In genomic region chr6:11968241-11968806, GRCh38 we compare ENCODE assay signal across 12 cellular contexts. TPM values are rescaled to one million over a fixed set of nuclear protein-coding genes. Genes with fewer than 3 reads are reported as not detected.
DNase-seq lines count a peak whose midpoint lies in the region; ATAC-seq and TF ChIP-seq lines count a peak whose summit lies in the region.
"Had no signal": no experiment of that assay in that cellular context is flagged by ENCODE, and none has a peak within 500 bp of the region (broad histone marks: within the 10 kb centered on the region; RNA-seq: fewer than 3 reads in every experiment).

No MANE protein-coding gene starts in this region.

- peaks cover 2% of the 10 kb centered on the region for H3K27me3 Mint-ChIP-seq in activated B cell treated with CpG ODN at 0.5 μM for 24 hours

- POLR2A ChIA-PET in GM10248 (lab: Yijun Ruan, JAX) (no interaction called here), activated B cell treated with CpG ODN at 0.5 μM for 24 hours (lab: Charles Lee) (interaction anchor here (0.6 to 1.3 kb wide), 2 partner anchors 42 to 151 kb away, joined by 3 to 5 read pairs; no protein-coding TSS in a partner anchor)

- H3K36me3 ChIP-seq in H7 (replicated peaks; ENCODE audit: control insufficient read depth, insufficient read depth, low read length): no peaks in the 10 kb centered on the region

- peak; percentile 22 for DNase-seq in GM10248 (ENCODE audit: extremely low spot score)
- DNase-seq in activated B cell treated with CpG ODN at 0.5 μM for 24 hours: no peak
- DNase-seq in DMS114 treated with DMSO at 0.1 percent for 48 hours (lab: John Stamatoyannopoulos, UW; ENCODE audit: unreplicated experiment): no peak
- no peak for DNase-seq in stimulated activated CD4-positive, alpha-beta T cell treated with anti-CD3 and anti-CD28 coated beads, Interleukin-2, amount 100 ng/mL, for 48 hours
- no peak for DNase-seq in H7
- DNase-seq: activated T-cell treated with anti-CD3 and anti-CD28 coated beads for 4 hours, left ventricle myocardium superior, NCI-H2227 treated with DMSO at 0.1 percent for 48 hours, occipital lobe had no signal

- no peaks in the 10 kb centered on the region for H3K36me3 Mint-ChIP-seq in activated B cell treated with CpG ODN at 0.5 μM for 24 hours (ENCODE audit: low read depth)

- intact Hi-C loops in activated B cell treated with CpG ODN at 0.5 μM for 24 hours (cut with micrococcal nuclease): loop anchor here (1.0 to 10.0 kb wide), 4 partner anchors 8 to 266 kb away; no protein-coding TSS in a partner anchor

- H3K9me3 Mint-ChIP-seq in activated B cell treated with CpG ODN at 0.5 μM for 24 hours: no peaks in the 10 kb centered on the region

- H3K4me3 Mint-ChIP-seq in activated B cell treated with CpG ODN at 0.5 μM for 24 hours: no peak overlapping the region

- CTCF ChIA-PET in GM10248 (lab: Yijun Ruan, JAX): interaction anchor here (0.7 to 0.9 kb wide), 4 partner anchors 12 to 312 kb away, joined by 3 to 4 read pairs (median 4); no protein-coding TSS in a partner anchor
- CTCF ChIA-PET in activated B cell treated with CpG ODN at 0.5 μM for 24 hours (lab: Charles Lee): no interaction called here

- no peak overlapping the region for H3K4me3 ChIP-seq in H7 (ENCODE audit: insufficient read depth, low read depth, low read length)

- H3K4me1 Mint-ChIP-seq in activated B cell treated with CpG ODN at 0.5 μM for 24 hours: peaks cover 20% of the 10 kb centered on the region

- TF ChIP-seq CTCF in GM10248 (IDR thresholded peaks at IDR 0.05; ENCODE audit: control extremely low read depth, extremely low read depth, low read depth, missing control alignments) (no peak), activated B cell treated with CpG ODN at 0.5 μM for 24 hours (IDR thresholded peaks at IDR 0.05) (no peak)

- H3K27ac Mint-ChIP-seq in activated B cell treated with CpG ODN at 0.5 μM for 24 hours: peak overlapping the region; percentile 9

- H3K27me3 ChIP-seq in H7 (ENCODE audit: control insufficient read depth, insufficient read depth, low read length): no peaks in the 10 kb centered on the region

- peak; percentile 62 for ATAC-seq in GM19467 (IDR thresholded peaks at IDR 0.05; ENCODE audit: unreplicated experiment)
- peak; percentile 67 for ATAC-seq in HG03095 (IDR thresholded peaks at IDR 0.05; ENCODE audit: unreplicated experiment)
- peak; percentile 99 for ATAC-seq in activated B cell treated with CpG ODN at 0.5 μM for 24 hours (ENCODE audit: low read depth)
- ATAC-seq in HG02571 (IDR thresholded peaks at IDR 0.05; ENCODE audit: unreplicated experiment): no peak

RNA-seq across cellular contexts. Expression of gene HIVEP1, which starts 43.8 kb away (rescaled TPM):
- total RNA-seq in activated B cell treated with CpG ODN at 0.5 μM for 24 hours: 90.3 and 91.0 TPM in 2 replicates
- total RNA-seq in H7 (2014; rRNA removed; shearing (Covaris generic)): 13.3 and 16.0 TPM in 2 replicates
